Comparison of ENCODE assay signal across 8 cellular contexts in the genomic region with DNA sequence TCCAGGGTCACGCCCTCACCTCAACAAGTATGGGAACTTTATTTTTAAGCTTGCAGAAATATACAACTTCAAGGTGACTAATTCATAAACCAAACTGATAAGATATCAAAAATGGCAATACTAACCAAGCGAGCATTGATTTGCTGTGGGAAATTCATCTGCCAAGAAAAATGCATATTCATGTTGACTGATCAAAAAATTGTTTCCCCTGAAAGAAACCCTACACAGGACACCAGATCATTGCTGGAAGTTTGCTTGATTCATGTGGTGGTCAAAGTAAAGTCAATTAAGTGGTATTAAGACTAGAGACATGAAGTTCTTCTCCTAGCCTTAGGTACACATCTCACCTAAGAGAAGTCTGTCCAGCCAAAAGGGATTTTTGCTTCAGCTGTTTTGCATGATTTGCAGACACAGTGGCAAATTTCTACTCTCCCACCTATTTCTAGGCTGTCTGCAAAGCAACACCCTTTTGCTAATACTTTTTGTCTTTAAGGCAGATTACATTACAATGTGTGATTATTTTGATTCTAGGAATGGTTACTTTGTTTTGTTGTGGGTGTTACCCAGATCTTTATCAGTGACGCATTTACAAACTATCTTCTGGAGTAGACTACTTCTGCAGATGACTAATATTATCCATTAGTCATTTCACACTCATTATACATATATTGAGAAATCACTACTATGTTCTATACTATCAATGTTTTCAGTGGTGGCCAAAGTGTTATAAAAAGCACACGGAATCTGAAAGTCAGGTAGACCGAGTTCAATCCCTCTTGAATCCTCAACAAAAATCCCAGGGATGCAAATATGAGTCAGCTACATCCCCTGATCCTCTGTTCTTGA. TPM values are rescaled to one million over a fixed set of nuclear protein-coding genes. Genes with fewer than 3 reads are reported as not detected.
DNase-seq lines count a peak whose midpoint lies in the region; ATAC-seq and TF ChIP-seq lines count a peak whose summit lies in the region.

No MANE protein-coding gene starts in this region.

- H3K4me3 Mint-ChIP-seq in activated CD8-positive, alpha-beta T cell treated with anti-CD3 and anti-CD28 coated beads for 36 hours = peak overlapping the region; percentile 72
- H3K4me3 Mint-ChIP-seq in naive B cell = peak overlapping the region in 4 of 8 donors; percentile 33 to 77 (median 63)

- intact Hi-C loops in activated CD8-positive, alpha-beta T cell treated with anti-CD3 and anti-CD28 coated beads for 36 hours (cut with micrococcal nuclease) = loop anchor here (1.0 to 5.0 kb wide), 4 partner anchors 14 to 1199 kb away; no protein-coding TSS in a partner anchor

- peaks cover 67% of the 10 kb centered on the region for H3K36me3 Mint-ChIP-seq in activated CD8-positive, alpha-beta T cell treated with anti-CD3 and anti-CD28 coated beads for 36 hours (ENCODE audit: low read depth)
- H3K36me3 Mint-ChIP-seq in naive B cell = peaks cover 17 to 24% of the 10 kb centered on the region in 2 donors

- DNase-seq in AML-193 (lab: John Stamatoyannopoulos, UW) = peak; percentile 55 to 60
- DNase-seq in activated CD8-positive, alpha-beta T cell treated with anti-CD3 and anti-CD28 coated beads for 36 hours = no peak
- peak; percentile 20 for DNase-seq in naive B cell
- no peak for DNase-seq in hippocampal formation (lab: John Stamatoyannopoulos, UW)
- DNase-seq in Kasumi-1 (lab: John Stamatoyannopoulos, UW) = no peak
- no peak for DNase-seq in amygdala (lab: John Stamatoyannopoulos, UW)

- peaks cover 78% of the 10 kb centered on the region for H3K4me1 Mint-ChIP-seq in activated CD8-positive, alpha-beta T cell treated with anti-CD3 and anti-CD28 coated beads for 36 hours (ENCODE audit: low read depth)
- H3K4me1 Mint-ChIP-seq in naive B cell = peaks cover 13 to 50% (median 19%) of the 10 kb centered on the region in 3 donors

- POLR2A ChIA-PET in activated CD8-positive, alpha-beta T cell treated with anti-CD3 and anti-CD28 coated beads for 36 hours (lab: Charles Lee) = interaction anchor here (0.6 to 3.8 kb wide), 9 partner anchors 9 to 531 kb away, joined by 3 to 27 read pairs (median 3); a partner anchor contains a TSS

- no peaks in the 10 kb centered on the region for H3K27me3 Mint-ChIP-seq in activated CD8-positive, alpha-beta T cell treated with anti-CD3 and anti-CD28 coated beads for 36 hours
- no peaks in the 10 kb centered on the region for H3K27me3 Mint-ChIP-seq in naive B cell

- peaks cover 20% of the 10 kb centered on the region for H3K9me3 Mint-ChIP-seq in activated CD8-positive, alpha-beta T cell treated with anti-CD3 and anti-CD28 coated beads for 36 hours
- peaks cover 0 to 4% (median 2%) of the 10 kb centered on the region in 7 donors for H3K9me3 Mint-ChIP-seq in naive B cell

- ATAC-seq in GM19035 (IDR thresholded peaks at IDR 0.05; ENCODE audit: unreplicated experiment) = peak; percentile 82
- ATAC-seq in HG03135 (IDR thresholded peaks at IDR 0.05; ENCODE audit: unreplicated experiment) = peak; percentile 77
- peak; percentile 79 for ATAC-seq in activated CD8-positive, alpha-beta T cell treated with anti-CD3 and anti-CD28 coated beads for 36 hours
- peak; percentile 73 to 85 for ATAC-seq in naive B cell (ENCODE audit: low read depth in 2 of 2)

- peak overlapping the region; percentile 99 for H3K27ac Mint-ChIP-seq in activated CD8-positive, alpha-beta T cell treated with anti-CD3 and anti-CD28 coated beads for 36 hours
- peak overlapping the region; percentile 27 to 92 (median 80) for H3K27ac Mint-ChIP-seq in naive B cell

- CTCF ChIA-PET in activated CD8-positive, alpha-beta T cell treated with anti-CD3 and anti-CD28 coated beads for 36 hours (lab: Charles Lee) = interaction anchor here (1.1 to 1.4 kb wide), 3 partner anchors 14 to 204 kb away, joined by 3 to 4 read pairs (median 3); no protein-coding TSS in a partner anchor

- TF ChIP-seq CTCF in activated CD8-positive, alpha-beta T cell treated with anti-CD3 and anti-CD28 coated beads for 36 hours (IDR thresholded peaks at IDR 0.05) = no peak

RNA-seq across cellular contexts. Expression of a gene that starts 12.3 kb away (rescaled TPM):
- total RNA-seq in activated CD8-positive, alpha-beta T cell treated with anti-CD3 and anti-CD28 coated beads for 36 hours = 10 to 100 TPM; 66.7 to 71.4 TPM
- 10 to 100 TPM in 2 of 6 donors, 1 to 10 TPM in 4; 4.0 to 19.6 (median 6.0) TPM for polyA plus RNA-seq in naive B cell (ENCODE audit: low read depth in 6 of 6)

Comparison
In these comparisons a context has a peak if more than half of its experiments do, and no peak if none do; other contexts are left out.
1. DNase-seq: peak in AML-193 (2 of 2) and naive B cell (single experiment); none in activated CD8-positive, alpha-beta T cell treated with anti-CD3 and anti-CD28 coated beads for 36 hours (single experiment), hippocampal formation (0 of 2), Kasumi-1 (0 of 2) and amygdala (0 of 56).
2. Peak in every context shown above with its lines, with median percentiles within 50 percentile points of each other: ATAC-seq.